Comparison of ENCODE assay signal across 10 cellular contexts in the genomic region with DNA sequence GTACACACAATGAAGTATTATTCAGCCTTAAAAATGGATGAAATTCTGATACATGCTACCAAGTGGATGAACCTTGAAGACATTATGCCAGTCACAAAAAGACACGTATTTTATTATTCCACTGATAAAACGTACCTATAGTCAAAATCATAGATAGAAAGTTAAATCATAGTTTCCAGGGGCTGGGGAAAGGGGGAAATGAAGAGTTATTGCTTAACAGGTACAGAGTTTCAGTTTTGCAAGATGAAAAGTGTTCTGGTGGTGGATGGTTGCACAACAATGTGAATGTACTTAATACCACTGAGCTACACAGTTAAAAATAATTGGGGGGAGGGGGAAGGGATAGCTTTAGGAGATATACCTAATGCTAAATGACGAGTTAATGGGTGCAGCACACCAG.
A peak's percentile ranks its signal among the peaks of the same experiment; 100 is the strongest.
DNase-seq lines count a peak whose midpoint lies in the region; ATAC-seq, FAIRE-seq and TF ChIP-seq lines count a peak whose summit lies in the region.
"Had no signal": no experiment of that assay in that cellular context is flagged by ENCODE, and none has a peak within 500 bp of the region (broad histone marks: within the 10 kb centered on the region; RNA-seq: fewer than 3 reads in every experiment).

No MANE protein-coding gene starts in this region.

- ATAC-seq in HG02943 (IDR thresholded peaks at IDR 0.05; ENCODE audit: low read depth, unreplicated experiment), result peak; percentile 66
- peak; percentile 49 to 80 (median 75) for ATAC-seq in psoas muscle

- no peaks in the 10 kb centered on the region for H3K36me3 ChIP-seq in psoas muscle (ENCODE audit: insufficient read depth in 1 of 2, low read depth in 1 of 2)
- H3K36me3 ChIP-seq: SJCRH30 had no signal

- intact Hi-C loops in psoas muscle (cut with DNase I), result no loop called here

- DNase-seq in GM19239 (ENCODE audit: insufficient read length, low spot score), result no peak
- peak; percentile 98 for DNase-seq in SIG-M5 treated with dmso at 0.1 percent for 504 hours (lab: John Stamatoyannopoulos, UW; ENCODE audit: unreplicated experiment)
- DNase-seq in psoas muscle, result no peak
- DNase-seq in SK-N-DZ (ENCODE audit: low spot score), result no peak
- no peak for DNase-seq in T-helper 2 cell treated with Interferon-gamma antibody and Interleukin-4, amounts not matched to agents 5 μg/mL and 100 μg/mL, for 36 hours (ENCODE audit: low spot score)
- DNase-seq in caudate nucleus (lab: John Stamatoyannopoulos, UW), result no peak
- DNase-seq: DND-41, NCI-H2029, SJCRH30 had no signal

- H3K27me3 ChIP-seq in psoas muscle (ENCODE audit: insufficient read depth in 3 of 3, low read length in 2 of 3), result no peaks in the 10 kb centered on the region
- H3K27me3 ChIP-seq: SJCRH30 had no signal

- H3K4me1 ChIP-seq in psoas muscle, result peaks cover 34% of the 10 kb centered on the region

- H3K27ac Mint-ChIP-seq in T-helper 2 cell treated with Interferon-gamma antibody and Interleukin-4, amounts not matched to agents 5 μg/mL and 100 μg/mL, for 36 hours, result no peak overlapping the region

- no peaks in the 10 kb centered on the region for H3K36me3 Mint-ChIP-seq in T-helper 2 cell treated with Interferon-gamma antibody and Interleukin-4, amounts not matched to agents 5 μg/mL and 100 μg/mL, for 36 hours (ENCODE audit: low read depth)

- H3K9me3 ChIP-seq in psoas muscle, result no peaks in the 10 kb centered on the region
- H3K9me3 ChIP-seq: SJCRH30 had no signal

- peaks cover 5% of the 10 kb centered on the region for H3K4me1 Mint-ChIP-seq in T-helper 2 cell treated with Interferon-gamma antibody and Interleukin-4, amounts not matched to agents 5 μg/mL and 100 μg/mL, for 36 hours (ENCODE audit: low read depth)

- H3K9me3 Mint-ChIP-seq in T-helper 2 cell treated with Interferon-gamma antibody and Interleukin-4, amounts not matched to agents 5 μg/mL and 100 μg/mL, for 36 hours, result no peaks in the 10 kb centered on the region

- WGBS in psoas muscle, 3 donors, result 38 to 59% (median 54%) methylated on average over 3 of the region's 3 CpGs

- TF ChIP-seq CTCF in psoas muscle (IDR thresholded peaks at IDR 0.05), result no peak

- H3K4me3 Mint-ChIP-seq in T-helper 2 cell treated with Interferon-gamma antibody and Interleukin-4, amounts not matched to agents 5 μg/mL and 100 μg/mL, for 36 hours, result no peak overlapping the region

- peak; percentile 76 for FAIRE-seq in GM19239 (lab: Jason Lieb, UNC)

- no peaks in the 10 kb centered on the region for H3K27me3 Mint-ChIP-seq in T-helper 2 cell treated with Interferon-gamma antibody and Interleukin-4, amounts not matched to agents 5 μg/mL and 100 μg/mL, for 36 hours (ENCODE audit: low read depth)

- no peak overlapping the region for H3K4me3 ChIP-seq in psoas muscle
- H3K4me3 ChIP-seq: SJCRH30 had no signal

- no peak overlapping the region for H3K27ac ChIP-seq in psoas muscle
- no peak overlapping the region for H3K27ac ChIP-seq in caudate nucleus (ENCODE audit: low read depth, low read length)
- H3K27ac ChIP-seq: SJCRH30 had no signal
